ENCODE assay signal across 17 cellular contexts in genomic region chr3:109559389-109559788, GRCh38.
DNase-seq lines count a peak whose midpoint lies in the region; ATAC-seq lines count a peak whose summit lies in the region.
"Had no signal": no experiment of that assay in that cellular context is flagged by ENCODE, and none has a peak within 500 bp of the region (broad histone marks: within the 10 kb centered on the region; RNA-seq: fewer than 3 reads in every experiment).

No MANE protein-coding gene starts in this region.

- no peak overlapping the region for H3K27ac Mint-ChIP-seq in activated naive CD4-positive, alpha-beta T cell treated with anti-CD3 and anti-CD28 coated beads for 36 hours

- H3K9me3 Mint-ChIP-seq in activated naive CD4-positive, alpha-beta T cell treated with anti-CD3 and anti-CD28 coated beads for 36 hours: peaks cover 14% of the 10 kb centered on the region

- ATAC-seq in HG03378 (IDR thresholded peaks at IDR 0.05; ENCODE audit: unreplicated experiment): no peak
- no peak for ATAC-seq in HG02884 (IDR thresholded peaks at IDR 0.05; ENCODE audit: unreplicated experiment)
- ATAC-seq: A549, K562 had no signal

- intact Hi-C loops in activated naive CD4-positive, alpha-beta T cell treated with anti-CD3 and anti-CD28 coated beads for 36 hours (cut with micrococcal nuclease): no loop called here

- CTCF ChIA-PET in activated naive CD4-positive, alpha-beta T cell treated with anti-CD3 and anti-CD28 coated beads for 36 hours (lab: Charles Lee): interaction anchor here (0.6 kb wide), 1 partner anchor 499 kb away, joined by 5 read pairs; no protein-coding TSS in a partner anchor

- H3K36me3 Mint-ChIP-seq in activated naive CD4-positive, alpha-beta T cell treated with anti-CD3 and anti-CD28 coated beads for 36 hours (ENCODE audit: low read depth): no peaks in the 10 kb centered on the region

- no peak overlapping the region for H3K4me3 Mint-ChIP-seq in activated naive CD4-positive, alpha-beta T cell treated with anti-CD3 and anti-CD28 coated beads for 36 hours

- peak; percentile 47 for DNase-seq in Ammon's horn (ENCODE audit: low spot score)
- DNase-seq in H4 (ENCODE audit: low spot score): peak; percentile 62
- peak; percentile 2 for DNase-seq in SW480 (ENCODE audit: low spot score)
- DNase-seq in kidney tubule cell (ENCODE audit: low spot score): peak; percentile 69
- DNase-seq in activated naive CD4-positive, alpha-beta T cell treated with anti-CD3 and anti-CD28 coated beads for 36 hours: no peak
- no peak for DNase-seq in NCI-H187 (lab: John Stamatoyannopoulos, UW)
- DNase-seq: C1 segment of cervical spinal cord, DMS153, H7, NCI-H1436, NCI-H2029 treated with DMSO at 0.1 percent for 48 hours, NCI-H2171 treated with DMSO at 0.1 percent for 48 hours, NCI-H748 treated with DMSO at 0.1 percent for 48 hours had no signal

- H3K27me3 Mint-ChIP-seq in activated naive CD4-positive, alpha-beta T cell treated with anti-CD3 and anti-CD28 coated beads for 36 hours (ENCODE audit: low read depth): peaks cover 6% of the 10 kb centered on the region

- H3K4me1 Mint-ChIP-seq in activated naive CD4-positive, alpha-beta T cell treated with anti-CD3 and anti-CD28 coated beads for 36 hours (ENCODE audit: low read depth): peaks cover 3% of the 10 kb centered on the region

Comparison
In these comparisons a context has a peak if more than half of its experiments do, and no peak if none do; other contexts are left out.
1. DNase-seq: peak in Ammon's horn (single experiment), H4 (single experiment), SW480 (single experiment) and kidney tubule cell (single experiment); none in activated naive CD4-positive, alpha-beta T cell treated with anti-CD3 and anti-CD28 coated beads for 36 hours (single experiment) and NCI-H187 (0 of 2).